ENCODE assay signal across 8 cellular contexts in genomic region chr14:73713804-73714655, GRCh38. TPM values are rescaled to one million over a fixed set of nuclear protein-coding genes. Genes with fewer than 3 reads are reported as not detected.
DNase-seq lines count a peak whose midpoint lies in the region; ATAC-seq and TF ChIP-seq lines count a peak whose summit lies in the region.

A gene with protein sequence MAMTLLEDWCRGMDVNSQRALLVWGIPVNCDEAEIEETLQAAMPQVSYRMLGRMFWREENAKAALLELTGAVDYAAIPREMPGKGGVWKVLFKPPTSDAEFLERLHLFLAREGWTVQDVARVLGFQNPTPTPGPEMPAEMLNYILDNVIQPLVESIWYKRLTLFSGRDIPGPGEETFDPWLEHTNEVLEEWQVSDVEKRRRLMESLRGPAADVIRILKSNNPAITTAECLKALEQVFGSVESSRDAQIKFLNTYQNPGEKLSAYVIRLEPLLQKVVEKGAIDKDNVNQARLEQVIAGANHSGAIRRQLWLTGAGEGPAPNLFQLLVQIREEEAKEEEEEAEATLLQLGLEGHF (minus strand): TSS chr14:73714384. CDS start chr14:73713639, 745 bp downstream.

- H3K27ac ChIP-seq in parathyroid adenoma (peak within 1 kb of the TSS; percentile 78), thyroid gland (peak within 1 kb of the TSS; percentile 60 to 92 (median 85))

- WGBS in thyroid gland, 2 donors, result 0 to 2% methylated on average over 17 to 54 of the region's 113 CpGs

- peak; percentile 76 for ATAC-seq in HG02642 (IDR thresholded peaks at IDR 0.05; ENCODE audit: poor library complexity, unreplicated experiment)
- ATAC-seq in Right ventricle myocardium inferior, result peak; percentile 93

- H3K9ac ChIP-seq in parathyroid adenoma, result no peak within 1 kb of the TSS

- peak; percentile 98 for DNase-seq in GM10266 (ENCODE audit: extremely low spot score)
- DNase-seq in NCI-H128 (lab: John Stamatoyannopoulos, UW; ENCODE audit: unreplicated experiment), result peak; percentile 78
- peak; percentile 88 for DNase-seq in SW480 (ENCODE audit: low spot score)
- DNase-seq in activated naive CD8-positive, alpha-beta T cell treated with anti-CD3 and anti-CD28 coated beads, Interleukin-2, amount 50 U/mL, for 16 hours (ENCODE audit: low read depth, low spot score), result peak; percentile 71
- DNase-seq in Right ventricle myocardium inferior (ENCODE audit: missing footprints), result peak; percentile 92
- peak; percentile 87 to 91 for DNase-seq in thyroid gland

- H3K4me1 ChIP-seq in parathyroid adenoma, result peaks cover 10% of the 10 kb centered on the region
- H3K4me1 ChIP-seq in thyroid gland, result peaks cover 17 to 20% of the 10 kb centered on the region in 2 donors

- no peaks in the 10 kb centered on the region for H3K36me3 ChIP-seq in parathyroid adenoma (ENCODE audit: control insufficient read depth, insufficient read depth, low read length)
- peaks cover 6 to 13% of the 10 kb centered on the region in 2 donors for H3K36me3 ChIP-seq in thyroid gland

- H3K79me2 ChIP-seq in parathyroid adenoma, result no peaks in the 10 kb centered on the region

- peak; percentile 18 for TF ChIP-seq CTCF in GM10266 (IDR thresholded peaks at IDR 0.05; ENCODE audit: control insufficient read depth, insufficient read depth, low read depth, missing control alignments)
- no peak for TF ChIP-seq CTCF in parathyroid adenoma (IDR thresholded peaks at IDR 0.05)
- no peak for TF ChIP-seq CTCF in thyroid gland (IDR thresholded peaks at IDR 0.05)

- H3K4me2 ChIP-seq in parathyroid adenoma (ENCODE audit: low read length), result peak within 1 kb of the TSS; percentile 88

- peak within 1 kb of the TSS; percentile 95 for H2AFZ ChIP-seq in parathyroid adenoma

- H3K27me3 ChIP-seq in parathyroid adenoma (ENCODE audit: control insufficient read depth, insufficient read depth, low read length), result no peaks in the 10 kb centered on the region
- no peaks in the 10 kb centered on the region for H3K27me3 ChIP-seq in thyroid gland

- H3K4me3 ChIP-seq in parathyroid adenoma (ENCODE audit: low read depth, low read length) (peak within 1 kb of the TSS; percentile 67), thyroid gland (replicated peaks in 1 of 3) (peak within 1 kb of the TSS; percentile 12 to 91 (median 79))

- intact Hi-C loops in Right ventricle myocardium inferior (cut with DNase I), result loop anchor here (5.0 kb wide), 1 partner anchor 67 kb away; no protein-coding TSS in a partner anchor
- intact Hi-C loops in thyroid gland (cut with DNase I), result no loop called here

- TF ChIP-seq POLR2A in thyroid gland (IDR thresholded peaks at IDR 0.05), result peak; percentile 29 to 88

- H3K9me3 ChIP-seq in parathyroid adenoma (ENCODE audit: control insufficient read depth, low read length), result no peaks in the 10 kb centered on the region
- H3K9me3 ChIP-seq in thyroid gland, result no peaks in the 10 kb centered on the region

RNA-seq across cellular contexts. Expression of the gene that starts here (rescaled TPM):
- total RNA-seq in Right ventricle myocardium inferior (14.9 TPM), thyroid gland (10 to 100 TPM; 21.7 to 27.7 (median 24.7) TPM)

Comparison
In these comparisons a context has a peak if more than half of its experiments do, and no peak if none do; other contexts are left out.
1. Peak in every context shown above with its lines: DNase-seq, ATAC-seq, H3K4me3 ChIP-seq and H3K27ac ChIP-seq.